In the genomic region with DNA sequence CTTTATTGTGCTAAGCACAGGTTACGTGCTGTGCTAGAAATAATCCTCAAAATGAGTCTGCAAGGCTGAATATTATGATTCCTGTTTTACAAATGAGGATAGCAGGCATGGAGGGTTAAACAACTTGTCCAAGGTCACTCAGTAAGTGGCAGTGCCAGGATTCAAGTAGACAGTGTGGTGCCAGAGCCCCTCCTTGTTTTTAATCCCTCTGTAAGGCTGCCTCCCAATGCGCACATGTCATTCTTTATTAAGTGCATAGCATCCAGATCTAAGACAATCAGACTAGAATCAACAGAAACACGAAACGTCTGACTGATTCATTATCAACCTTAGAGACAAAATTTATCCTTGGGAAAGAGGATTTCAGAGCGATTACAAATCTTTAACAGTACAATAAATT, we compare ENCODE assay signal across 27 cellular contexts.
"Had no signal": no experiment of that assay in that cellular context is flagged by ENCODE, and none has a peak within 500 bp of the region (broad histone marks: within the 10 kb centered on the region; RNA-seq: fewer than 3 reads in every experiment).

No MANE protein-coding gene starts in this region.

- FAIRE-seq: frontal cortex, islet of Langerhans, small intestine had no signal

- H3K4me1 ChIP-seq: esophagus muscularis mucosa, lower lobe of right lung, parathyroid adenoma, suprapubic skin, tibial nerve had no signal

- H3K27me3 ChIP-seq: dorsolateral prefrontal cortex, esophagus muscularis mucosa, suprapubic skin, tibial nerve had no signal

- H3K9me3 ChIP-seq: esophagus muscularis mucosa, lower lobe of right lung, mucosa of descending colon, suprapubic skin, tibial nerve had no signal

- H3K27ac ChIP-seq: dorsolateral prefrontal cortex, esophagus muscularis mucosa, lower lobe of right lung, parathyroid adenoma, suprapubic skin, tibial nerve had no signal

- DNase-seq: activated CD4-positive, alpha-beta memory T cell treated with anti-CD3 and anti-CD28 coated beads, Interleukin-2, amount 10 ng/mL, durations not matched to agents 7 days and 5 days; activated CD4-positive, alpha-beta T cell treated with anti-CD3 and anti-CD28 coated beads, Interleukin-2, amount 10 ng/mL, durations not matched to agents 24 days and 14 days; activated CD8-positive, alpha-beta memory T cell treated with anti-CD3 and anti-CD28 coated beads, Interleukin-2, amount 10 ng/mL, durations not matched to agents 7 days and 5 days; activated gamma-delta T cell treated with Interleukin-2 at 50 U/mL for 16 hours; activated T-cell treated with anti-CD3 and anti-CD28 coated beads for 4 hours; anterior cingulate cortex; central memory CD4-positive, alpha-beta T cell; dorsolateral prefrontal cortex; glutamatergic neuron; left colon; lower lobe of right lung; mesendoderm; mucosa of descending colon; naive B cell; nucleus accumbens; small intestine; stimulated activated CD4-positive, alpha-beta T cell treated with anti-CD3 and anti-CD28 coated beads, Interleukin-2, amount 100 ng/mL, for 24 hours; stimulated activated naive CD8-positive, alpha-beta T cell treated with anti-CD3 and anti-CD28 coated beads, Interleukin-15, amount 100 ng/mL, for 72 hours had no signal

- H3K36me3 ChIP-seq: esophagus muscularis mucosa, lower lobe of right lung, suprapubic skin, tibial nerve had no signal

- ATAC-seq: activated CD4-positive, CD25-positive, alpha-beta regulatory T cell treated with anti-CD3 and anti-CD28 coated beads, Interleukin-2, amount 50 U/mL, for 24 hours; activated CD8-positive, alpha-beta memory T cell treated with anti-CD3 and anti-CD28 coated beads, Interleukin-2, amount 10 ng/mL, durations not matched to agents 7 days and 5 days; left colon; mucosa of descending colon; sciatic nerve; stimulated activated effector memory CD8-positive, alpha-beta T cell treated with anti-CD3 and anti-CD28 coated beads, Interleukin-12 subunit alpha, Interleukin-12 subunit beta, amount 100 ng/mL, for 72 hours; stimulated activated naive CD8-positive, alpha-beta T cell treated with anti-CD3 and anti-CD28 coated beads, Interleukin-15, amount 100 ng/mL, for 72 hours had no signal

- H3K4me3 ChIP-seq: dorsolateral prefrontal cortex, esophagus muscularis mucosa, lower lobe of right lung, mucosa of descending colon, suprapubic skin, tibial nerve had no signal
